ENCODE assay signal across 33 cellular contexts in the genomic region with DNA sequence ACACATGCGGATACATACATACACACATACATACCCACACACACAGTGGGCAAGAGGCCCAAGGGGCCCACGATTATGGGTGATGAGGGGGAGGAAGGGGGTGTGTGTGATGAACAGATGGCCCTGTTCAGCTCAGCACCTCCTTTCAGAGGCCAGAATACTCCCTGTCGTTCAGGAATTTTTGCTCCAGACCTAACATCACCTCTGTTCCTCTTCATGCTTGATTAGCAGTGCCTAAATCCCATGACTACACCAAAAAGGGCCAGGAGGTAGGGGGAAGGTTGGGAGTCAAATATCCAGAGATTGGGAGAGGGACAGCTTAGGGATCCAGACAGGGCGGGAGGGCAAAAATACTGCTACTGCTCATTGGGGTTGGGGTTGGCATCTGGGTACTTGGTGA.
"Had no signal": no experiment of that assay in that cellular context is flagged by ENCODE, and none has a peak within 500 bp of the region (broad histone marks: within the 10 kb centered on the region; RNA-seq: fewer than 3 reads in every experiment).

No MANE protein-coding gene starts in this region.

- DNase-seq: activated CD4-positive, alpha-beta T cell treated with anti-CD3 and anti-CD28 coated beads, Interleukin-2, amount 10 ng/mL, durations not matched to agents 24 days and 14 days; activated CD4-positive, alpha-beta T cell treated with anti-CD3 and anti-CD28 coated beads, Interleukin-2, amount 50 U/mL, for 4 hours; activated CD8-positive, alpha-beta T cell treated with anti-CD3 and anti-CD28 coated beads for 36 hours; activated effector memory CD4-positive, alpha-beta T cell treated with anti-CD3 and anti-CD28 coated beads, Interleukin-2, amount 50 U/mL, for 16 hours; activated naive CD4-positive, alpha-beta T cell; activated naive CD4-positive, alpha-beta T cell treated with anti-CD3 and anti-CD28 coated beads, Interleukin-2, amount 50 U/mL, for 16 hours; activated naive CD8-positive, alpha-beta T cell treated with anti-CD3 and anti-CD28 coated beads, Interleukin-2, amount 10 ng/mL, durations not matched to agents 7 days and 5 days; activated T-cell treated with anti-CD3 and anti-CD28 coated beads, Interleukin-2, amount 50 U/mL, for 1 hour; activated T-cell treated with anti-CD3 and anti-CD28 coated beads, Interleukin-2, amount 50 U/mL, for 72 hours; adrenal gland; body of pancreas; MM.1S; MV-4-11; NCI-H1092; NCI-H1436 treated with DMSO at 0.1 percent for 48 hours; NCI-H1694 treated with DMSO at 0.1 percent for 48 hours; NCI-H2029; NCI-H345; NCI-H510A treated with DMSO at 0.1 percent for 48 hours; NCI-H526 treated with DMSO at 0.1 percent for 48 hours; NCI-H774; NK-92 treated with Interleukin-12 subunit alpha and Interleukin-12 subunit beta, amount 100 ng/mL, for 24 hours; PC-3; SIG-M5; T-cell; T-helper 2 cell; T-helper 9 cell had no signal

- H3K4me1 ChIP-seq: adrenal gland, body of pancreas, breast epithelium had no signal

- H3K9me3 Mint-ChIP-seq: activated CD4-positive, alpha-beta T cell treated with anti-CD3 and anti-CD28 coated beads, Interleukin-2, amount 10 ng/mL, durations not matched to agents 24 days and 14 days; activated CD8-positive, alpha-beta T cell treated with anti-CD3 and anti-CD28 coated beads for 36 hours; activated naive CD8-positive, alpha-beta T cell treated with anti-CD3 and anti-CD28 coated beads, Interleukin-2, amount 10 ng/mL, durations not matched to agents 7 days and 5 days; activated T-cell treated with anti-CD3 and anti-CD28 coated beads, Interleukin-2, amount 50 U/mL, for 72 hours; activated T-helper 17 cell treated with anti-CD3 and anti-CD28 coated beads, Interleukin-2, amount 50 U/mL, for 72 hours; T-cell had no signal

- H3K27me3 Mint-ChIP-seq: activated CD4-positive, alpha-beta T cell treated with anti-CD3 and anti-CD28 coated beads, Interleukin-2, amount 10 ng/mL, durations not matched to agents 24 days and 14 days; activated CD8-positive, alpha-beta T cell treated with anti-CD3 and anti-CD28 coated beads for 36 hours; activated naive CD8-positive, alpha-beta T cell treated with anti-CD3 and anti-CD28 coated beads, Interleukin-2, amount 10 ng/mL, durations not matched to agents 7 days and 5 days; activated T-helper 17 cell treated with anti-CD3 and anti-CD28 coated beads, Interleukin-2, amount 50 U/mL, for 72 hours; T-cell had no signal

- H3K9me3 ChIP-seq: adrenal gland, body of pancreas, breast epithelium had no signal

- H3K4me3 ChIP-seq: adrenal gland, body of pancreas, breast epithelium had no signal

- H3K4me3 Mint-ChIP-seq: activated CD4-positive, alpha-beta T cell treated with anti-CD3 and anti-CD28 coated beads, Interleukin-2, amount 10 ng/mL, durations not matched to agents 24 days and 14 days; activated CD8-positive, alpha-beta T cell treated with anti-CD3 and anti-CD28 coated beads for 36 hours; activated naive CD8-positive, alpha-beta T cell treated with anti-CD3 and anti-CD28 coated beads, Interleukin-2, amount 10 ng/mL, durations not matched to agents 7 days and 5 days; activated T-cell treated with anti-CD3 and anti-CD28 coated beads, Interleukin-2, amount 50 U/mL, for 72 hours; activated T-helper 17 cell treated with anti-CD3 and anti-CD28 coated beads, Interleukin-2, amount 50 U/mL, for 72 hours; T-cell had no signal

- H3K4me1 Mint-ChIP-seq: activated CD4-positive, alpha-beta T cell treated with anti-CD3 and anti-CD28 coated beads, Interleukin-2, amount 10 ng/mL, durations not matched to agents 24 days and 14 days; activated naive CD8-positive, alpha-beta T cell treated with anti-CD3 and anti-CD28 coated beads, Interleukin-2, amount 10 ng/mL, durations not matched to agents 7 days and 5 days; activated T-helper 17 cell treated with anti-CD3 and anti-CD28 coated beads, Interleukin-2, amount 50 U/mL, for 72 hours had no signal

- ATAC-seq: activated CD8-positive, alpha-beta T cell treated with anti-CD3 and anti-CD28 coated beads for 36 hours; body of pancreas; PC-3; Right ventricle myocardium inferior; SK-N-SH treated with all-trans-retinoic acid at 6 μM for 48 hours; T-cell had no signal

- H3K27me3 ChIP-seq: adrenal gland, body of pancreas, breast epithelium had no signal

- H3K27ac Mint-ChIP-seq: activated CD4-positive, alpha-beta T cell treated with anti-CD3 and anti-CD28 coated beads, Interleukin-2, amount 10 ng/mL, durations not matched to agents 24 days and 14 days; activated CD8-positive, alpha-beta T cell treated with anti-CD3 and anti-CD28 coated beads for 36 hours; activated naive CD8-positive, alpha-beta T cell treated with anti-CD3 and anti-CD28 coated beads, Interleukin-2, amount 10 ng/mL, durations not matched to agents 7 days and 5 days; activated T-cell treated with anti-CD3 and anti-CD28 coated beads, Interleukin-2, amount 50 U/mL, for 72 hours; activated T-helper 17 cell treated with anti-CD3 and anti-CD28 coated beads, Interleukin-2, amount 50 U/mL, for 72 hours; T-cell had no signal

- H3K27ac ChIP-seq: adrenal gland, body of pancreas, breast epithelium, KMS-11, RWPE1 had no signal
